In genomic region chr2:64655873-64656272, GRCh38 we compare ENCODE assay signal across 9 cellular contexts. TPM values are rescaled to one million over a fixed set of nuclear protein-coding genes. Genes with fewer than 3 reads are reported as not detected.
DNase-seq lines count a peak whose midpoint lies in the region; ATAC-seq and TF ChIP-seq lines count a peak whose summit lies in the region.
"Had no signal": no experiment of that assay in that cellular context is flagged by ENCODE, and none has a peak within 500 bp of the region (broad histone marks: within the 10 kb centered on the region; RNA-seq: fewer than 3 reads in every experiment).

No MANE protein-coding gene starts in this region.

- H3K36me3 Mint-ChIP-seq in T-cell (no peaks in the 10 kb centered on the region), natural killer cell (no peaks in the 10 kb centered on the region)

- ATAC-seq in T-cell (replicated peaks in 1 of 4) (no peak), natural killer cell (no peak), body of pancreas (no peak), GM18870 (IDR thresholded peaks at IDR 0.05; ENCODE audit: unreplicated experiment) (no peak)

- WGBS in body of pancreas, 2 donors: 41 to 58% methylated on average over 3 of the region's 3 CpGs

- H3K4me2 ChIP-seq in DOHH2 (ENCODE audit: low read length): peak overlapping the region; percentile 73

- peak overlapping the region; percentile 88 for H3K4me3 ChIP-seq in DOHH2 (ENCODE audit: low read length)
- no peak overlapping the region for H3K4me3 ChIP-seq in body of pancreas
- no peak overlapping the region for H3K4me3 ChIP-seq in right atrium auricular region

- TF ChIP-seq CTCF in DOHH2 (IDR thresholded peaks at IDR 0.05; ENCODE audit: low read depth, low read length, poor library complexity, severe bottlenecking): no peak
- no peak for TF ChIP-seq CTCF in natural killer cell (IDR thresholded peaks at IDR 0.05)
- no peak for TF ChIP-seq CTCF in body of pancreas (IDR thresholded peaks at IDR 0.05)
- TF ChIP-seq CTCF in right atrium auricular region (IDR thresholded peaks at IDR 0.05): no peak

- H3K27ac Mint-ChIP-seq in T-cell: peak overlapping the region; percentile 90 to 92
- H3K27ac Mint-ChIP-seq in natural killer cell: peak overlapping the region; percentile 85 to 87

- peaks cover 39% of the 10 kb centered on the region for H3F3A ChIP-seq in DOHH2 (ENCODE audit: control insufficient read depth, insufficient read depth)

- H3K4me1 Mint-ChIP-seq in T-cell (peaks cover 68 to 78% (median 69%) of the 10 kb centered on the region in 3 donors), natural killer cell (peaks cover 27 to 28% of the 10 kb centered on the region in 2 donors)

- peak; percentile 86 for DNase-seq in LHCN-M2 (ENCODE audit: low read depth)
- DNase-seq in T-cell: no peak
- DNase-seq in natural killer cell: no peak
- DNase-seq in DMS153 (lab: John Stamatoyannopoulos, UW): no peak
- DNase-seq in body of pancreas: no peak
- no peak for DNase-seq in right atrium auricular region (ENCODE audit: low spot score)
- DNase-seq: head of caudate nucleus had no signal

- intact Hi-C loops in natural killer cell (cut with micrococcal nuclease): loop anchor here (2.0 kb wide), 3 partner anchors 49 to 131 kb away; partner anchors contain the start of gene AFTPH
- intact Hi-C loops in body of pancreas (cut with DNase I): loop anchor here (10.0 kb wide), 1 partner anchor 99 kb away; no protein-coding TSS in a partner anchor

- H3K4me1 ChIP-seq in DOHH2 (ENCODE audit: control insufficient read depth, low read length) (peaks cover 81% of the 10 kb centered on the region), body of pancreas (peaks cover 25% of the 10 kb centered on the region), right atrium auricular region (peaks cover 0 to 33% of the 10 kb centered on the region in 2 donors)

- TF ChIP-seq POLR2A in body of pancreas (IDR thresholded peaks at IDR 0.05): no peak

- H4K20me1 ChIP-seq in DOHH2 (ENCODE audit: control insufficient read depth, insufficient read depth, low read depth, low read length): peaks cover 21% of the 10 kb centered on the region

- peak overlapping the region; percentile 90 for H3K27ac ChIP-seq in DOHH2 (ENCODE audit: low read depth, low read length)
- no peak overlapping the region for H3K27ac ChIP-seq in body of pancreas
- H3K27ac ChIP-seq in right atrium auricular region: peak overlapping the region in 1 of 2 donors; percentile 95

- CTCF ChIA-PET in T-cell (lab: Charles Lee): interaction anchor here (0.8 to 7.4 kb wide), 10 partner anchors 9 to 95 kb away, joined by 3 to 78 read pairs (median 8); no protein-coding TSS in a partner anchor

- H3K36me3 ChIP-seq in DOHH2 (ENCODE audit: control insufficient read depth, low read length): peaks cover 17% of the 10 kb centered on the region
- H3K36me3 ChIP-seq in body of pancreas (replicated peaks in 1 of 2; ENCODE audit: insufficient read depth in 1 of 2, low read depth in 2 of 2): no peaks in the 10 kb centered on the region
- H3K36me3 ChIP-seq in right atrium auricular region: no peaks in the 10 kb centered on the region

- no peaks in the 10 kb centered on the region for H3K9me2 ChIP-seq in DOHH2 (replicated peaks; ENCODE audit: control insufficient read depth, low read length)

- H3K27me3 Mint-ChIP-seq in T-cell (no peaks in the 10 kb centered on the region), natural killer cell (ENCODE audit: low read depth in 2 of 2) (no peaks in the 10 kb centered on the region)

- POLR2A ChIA-PET in T-cell (lab: Charles Lee): interaction anchor here (0.6 to 1.6 kb wide), 6 partner anchors 10 to 537 kb away, joined by 3 to 6 read pairs (median 4); no protein-coding TSS in a partner anchor

- no peaks in the 10 kb centered on the region for H3K9me3 ChIP-seq in DOHH2 (ENCODE audit: control insufficient read depth, insufficient read depth, low read length)
- H3K9me3 ChIP-seq in body of pancreas: no peaks in the 10 kb centered on the region
- no peaks in the 10 kb centered on the region for H3K9me3 ChIP-seq in right atrium auricular region

- H3K27me3 ChIP-seq in DOHH2 (ENCODE audit: control insufficient read depth, low read length): no peaks in the 10 kb centered on the region
- no peaks in the 10 kb centered on the region for H3K27me3 ChIP-seq in body of pancreas
- H3K27me3 ChIP-seq in right atrium auricular region: no peaks in the 10 kb centered on the region

- H3K9me3 Mint-ChIP-seq in T-cell: no peaks in the 10 kb centered on the region
- H3K9me3 Mint-ChIP-seq in natural killer cell: no peaks in the 10 kb centered on the region

- H3K79me2 ChIP-seq in DOHH2 (ENCODE audit: control insufficient read depth, low read length): peaks cover 64% of the 10 kb centered on the region

- H3K4me3 Mint-ChIP-seq in T-cell (peak overlapping the region; percentile 7 to 91 (median 82)), natural killer cell (peak overlapping the region; percentile 93)

RNA-seq across cellular contexts. Expression of gene SERTAD2, which starts 2.2 kb away (rescaled TPM):
- 13.1 and 17.3 TPM in 2 replicates for total RNA-seq in LHCN-M2 (2014; rRNA removed)
- 19.0 TPM for polyA plus RNA-seq in LHCN-M2 (2012)
- 10 to 100 TPM; 22.8 to 39.7 (median 27.4) TPM for total RNA-seq in T-cell
- total RNA-seq in natural killer cell: 10 to 100 TPM; 45.6 to 71.2 (median 55.8) TPM
- total RNA-seq in body of pancreas: 1 to 10 TPM; 3.3 to 6.7 TPM
- total RNA-seq in right atrium auricular region: 10 to 100 TPM; 15.8 to 22.2 TPM
